Comparison of ENCODE assay signal across 16 cellular contexts in the genomic region with DNA sequence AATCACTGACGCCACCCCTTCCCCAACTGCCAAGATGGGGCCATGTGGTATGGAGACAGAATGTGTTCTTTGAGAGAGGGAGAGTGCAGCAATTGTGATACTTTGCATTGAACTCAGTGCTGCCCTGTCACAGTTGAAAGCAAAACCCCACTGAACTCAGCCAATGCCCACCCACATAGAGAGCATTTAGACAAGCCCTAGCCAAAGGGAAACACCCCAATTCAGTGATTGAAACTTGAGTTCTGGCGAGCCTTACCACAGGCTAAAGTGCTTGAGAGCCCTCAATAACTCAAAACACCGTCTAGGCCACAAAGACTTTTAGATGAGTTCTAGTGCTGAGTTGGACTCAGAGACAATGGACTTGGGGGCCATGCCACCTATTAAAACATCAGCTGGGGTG.
"Had no signal": no experiment of that assay in that cellular context is flagged by ENCODE, and none has a peak within 500 bp of the region (broad histone marks: within the 10 kb centered on the region; RNA-seq: fewer than 3 reads in every experiment).

No MANE protein-coding gene starts in this region.

- DNase-seq: activated CD4-positive, alpha-beta memory T cell treated with anti-CD3 and anti-CD28 coated beads, Interleukin-2, amount 10 ng/mL, durations not matched to agents 7 days and 5 days; activated CD4-positive, alpha-beta T cell treated with anti-CD3 and anti-CD28 coated beads for 36 hours; activated gamma-delta T cell; activated naive CD8-positive, alpha-beta T cell treated with anti-CD3 and anti-CD28 coated beads for 36 hours; activated T-cell treated with anti-CD3 and anti-CD28 coated beads, Interleukin-2, amount 50 U/mL, for 48 hours; anterior cingulate cortex; cerebellar nuclear complex; dermis blood vessel endothelial cell; endodermal cell; erythroblast; left ventricle myocardium superior; mesenchymal stem cell; nucleus accumbens; thyroid gland; uterus had no signal

- ATAC-seq: activated CD4-positive, alpha-beta T cell treated with anti-CD3 and anti-CD28 coated beads for 36 hours; left ventricle myocardium superior; natural killer cell treated with Interleukin-12 subunit alpha and Interleukin-12 subunit beta and Interleukin-15 and Interleukin-18, amount 100 ng/mL, for 72 hours had no signal
